In genomic region chr2:101012706-101013181, GRCh38 we compare ENCODE assay signal across 8 cellular contexts. TPM values are rescaled to one million over a fixed set of nuclear protein-coding genes. Genes with fewer than 3 reads are reported as not detected.
DNase-seq lines count a peak whose midpoint lies in the region; ATAC-seq, FAIRE-seq and TF ChIP-seq lines count a peak whose summit lies in the region.

No MANE protein-coding gene starts in this region.

- DNase-seq in activated gamma-delta T cell treated with Interleukin-2 at 50 U/mL for 16 hours (peak; percentile 33), activated gamma-delta T cell (lab: John Stamatoyannopoulos, UW) (no peak), fibroblast of the conjunctiva (ENCODE audit: low read depth) (peak; percentile 21), pancreas (peak in 1 of 6 donors; percentile 55)
- peak; percentile 84 for DNase-seq in activated CD4-positive, alpha-beta T cell treated with anti-CD3 and anti-CD28 coated beads, Interleukin-2, amount 10 ng/mL, durations not matched to agents 24 days and 14 days

- H3K9me3 Mint-ChIP-seq in activated CD4-positive, alpha-beta T cell treated with anti-CD3 and anti-CD28 coated beads, Interleukin-2, amount 10 ng/mL, durations not matched to agents 24 days and 14 days: no peaks in the 10 kb centered on the region

- H3K79me2 ChIP-seq in Loucy (ENCODE audit: insufficient read depth, low read length): no peaks in the 10 kb centered on the region

- H3K27ac ChIP-seq in pancreas: no peak overlapping the region

- ATAC-seq in pancreas: peak; percentile 26 to 76 (median 62)
- ATAC-seq in HG02759 (IDR thresholded peaks at IDR 0.05; ENCODE audit: unreplicated experiment): no peak
- ATAC-seq in HG02678 (IDR thresholded peaks at IDR 0.05; ENCODE audit: unreplicated experiment): no peak

- peak overlapping the region; percentile 64 for H3K27ac Mint-ChIP-seq in activated CD4-positive, alpha-beta T cell treated with anti-CD3 and anti-CD28 coated beads, Interleukin-2, amount 10 ng/mL, durations not matched to agents 24 days and 14 days

- H3K9ac ChIP-seq in Loucy (ENCODE audit: low read depth, low read length, poor library complexity, severe bottlenecking): no peak overlapping the region

- peaks cover 59% of the 10 kb centered on the region for H3K36me3 Mint-ChIP-seq in activated CD4-positive, alpha-beta T cell treated with anti-CD3 and anti-CD28 coated beads, Interleukin-2, amount 10 ng/mL, durations not matched to agents 24 days and 14 days (ENCODE audit: low read depth)

- no peak overlapping the region for H2AFZ ChIP-seq in Loucy (ENCODE audit: low read length)

- no peaks in the 10 kb centered on the region for H3F3A ChIP-seq in Loucy (ENCODE audit: low read depth)

- peaks cover 22% of the 10 kb centered on the region for H3K4me1 Mint-ChIP-seq in activated CD4-positive, alpha-beta T cell treated with anti-CD3 and anti-CD28 coated beads, Interleukin-2, amount 10 ng/mL, durations not matched to agents 24 days and 14 days

- H3K4me1 ChIP-seq in Loucy (ENCODE audit: insufficient read depth, low read length, poor library complexity, severe bottlenecking): peaks cover under 1% of the 10 kb centered on the region
- no peaks in the 10 kb centered on the region for H3K4me1 ChIP-seq in pancreas

- H4K20me1 ChIP-seq in Loucy (ENCODE audit: insufficient read depth, low read length, poor library complexity, severe bottlenecking): peaks cover under 1% of the 10 kb centered on the region

- no peak overlapping the region for H3K4me3 ChIP-seq in Loucy (ENCODE audit: low read length, poor library complexity, severe bottlenecking)
- no peak overlapping the region for H3K4me3 ChIP-seq in pancreas

- no peaks in the 10 kb centered on the region for H3K27me3 Mint-ChIP-seq in activated CD4-positive, alpha-beta T cell treated with anti-CD3 and anti-CD28 coated beads, Interleukin-2, amount 10 ng/mL, durations not matched to agents 24 days and 14 days

- H3K4me2 ChIP-seq in Loucy (ENCODE audit: low read depth, low read length, poor library complexity, severe bottlenecking): no peak overlapping the region

- peak; percentile 90 for TF ChIP-seq CTCF in Loucy (conservative IDR thresholded peaks at IDR 0.05; ENCODE audit: low read length)
- peak; percentile 45 to 77 (median 68) for TF ChIP-seq CTCF in pancreas (IDR thresholded peaks at IDR 0.05)

- WGBS in pancreas, 2 donors: 25 to 34% methylated on average over 5 of the region's 5 CpGs

- H3K36me3 ChIP-seq in Loucy (ENCODE audit: insufficient read depth, low read length): no peaks in the 10 kb centered on the region; the same call in 1 of the 2 replicates
- peaks cover 0 to 31% (median 17%) of the 10 kb centered on the region in 3 donors for H3K36me3 ChIP-seq in pancreas

- H3K27me3 ChIP-seq in Loucy (ENCODE audit: insufficient read depth, low read length, poor library complexity, severe bottlenecking) (no peaks in the 10 kb centered on the region), pancreas (no peaks in the 10 kb centered on the region)

- H3K9me3 ChIP-seq in Loucy (ENCODE audit: insufficient read depth, low read depth, low read length) (no peaks in the 10 kb centered on the region), pancreas (no peaks in the 10 kb centered on the region)

- H3K4me3 Mint-ChIP-seq in activated CD4-positive, alpha-beta T cell treated with anti-CD3 and anti-CD28 coated beads, Interleukin-2, amount 10 ng/mL, durations not matched to agents 24 days and 14 days: no peak overlapping the region

- intact Hi-C loops in activated CD4-positive, alpha-beta T cell treated with anti-CD3 and anti-CD28 coated beads, Interleukin-2, amount 10 ng/mL, durations not matched to agents 24 days and 14 days (cut with micrococcal nuclease): loop anchor here (1.0 to 5.0 kb wide), 2 partner anchors 193 to 260 kb away; no protein-coding TSS in a partner anchor
- intact Hi-C loops in pancreas (cut with DNase I): loop anchor here in 1 of 3 donors (5.0 kb wide), 1 partner anchor 140 kb away; the partner anchor contains the start of gene TBC1D8

- no peak for FAIRE-seq in pancreas (lab: Jason Lieb, UNC)

- H3K9me2 ChIP-seq in Loucy (replicated peaks; ENCODE audit: low read depth, low read length): no peaks in the 10 kb centered on the region

RNA-seq across cellular contexts. Expression of gene RPL31, which starts 10.7 kb away (rescaled TPM):
- total RNA-seq in activated CD4-positive, alpha-beta T cell treated with anti-CD3 and anti-CD28 coated beads, Interleukin-2, amount 10 ng/mL, durations not matched to agents 24 days and 14 days: 1,154 and 1,159 TPM in 2 replicates
- total RNA-seq in pancreas: 1,000 to 10,000 TPM in 1 of 6 donors, 100 to 1,000 TPM in 5; 583 to 1,055 (median 904) TPM
- polyA plus RNA-seq in pancreas: 1,000 to 10,000 TPM; 2,539 to 3,410 TPM

Comparison
In these comparisons a context has a peak if more than half of its experiments do, and no peak if none do; other contexts are left out.
1. ATAC-seq: peak in pancreas (4 of 4); none in HG02759 (single experiment) and HG02678 (single experiment).